11 cellular contexts compared by ENCODE assay signal in the genomic region with DNA sequence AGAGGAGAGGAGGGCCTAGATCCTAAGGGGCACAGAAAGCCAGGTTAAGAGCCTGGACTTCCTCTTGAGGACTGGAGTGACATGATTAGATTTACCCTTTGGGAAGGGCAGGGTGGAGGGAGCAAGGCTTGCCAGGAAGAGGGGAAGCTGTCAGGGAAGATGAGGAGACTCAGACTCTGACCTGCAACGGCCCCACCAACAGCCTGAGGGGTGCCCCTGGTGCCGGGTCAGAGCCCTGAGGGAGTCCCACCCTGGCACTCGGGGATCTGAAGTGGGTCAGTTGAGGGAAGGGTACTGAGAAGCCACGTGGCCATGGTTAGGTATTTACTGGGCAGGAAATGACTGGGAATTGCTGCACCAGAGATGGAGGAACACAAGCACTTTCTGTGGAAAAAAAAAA. TPM values are rescaled to one million over a fixed set of nuclear protein-coding genes. Genes with fewer than 3 reads are reported as not detected.
DNase-seq lines count a peak whose midpoint lies in the region; ATAC-seq and TF ChIP-seq lines count a peak whose summit lies in the region.
"Had no signal": no experiment of that assay in that cellular context is flagged by ENCODE, and none has a peak within 500 bp of the region (broad histone marks: within the 10 kb centered on the region; RNA-seq: fewer than 3 reads in every experiment).

No MANE protein-coding gene starts in this region.

- no peak for DNase-seq in CD8-positive, alpha-beta memory T cell
- DNase-seq in activated CD4-positive, alpha-beta memory T cell treated with anti-CD3 and anti-CD28 coated beads for 36 hours = no peak
- no peak for DNase-seq in prostate gland (ENCODE audit: low spot score)
- DNase-seq in HT-29 (ENCODE audit: low spot score) = no peak
- DNase-seq in HAP-1 (ENCODE audit: low spot score in 2 of 2) = no peak
- DNase-seq: anterior cingulate cortex, GDM1, NCI-H1105 treated with DMSO at 0.1 percent for 48 hours had no signal

- no peaks in the 10 kb centered on the region for H3K9me3 Mint-ChIP-seq in CD8-positive, alpha-beta memory T cell
- no peaks in the 10 kb centered on the region for H3K9me3 Mint-ChIP-seq in activated CD4-positive, alpha-beta memory T cell treated with anti-CD3 and anti-CD28 coated beads for 36 hours

- H3K4me3 Mint-ChIP-seq in CD8-positive, alpha-beta memory T cell = peak overlapping the region in 6 of 7 donors; percentile 60 to 84 (median 74)
- peak overlapping the region; percentile 58 for H3K4me3 Mint-ChIP-seq in activated CD4-positive, alpha-beta memory T cell treated with anti-CD3 and anti-CD28 coated beads for 36 hours

- H3K27me3 ChIP-seq in CD8-positive, alpha-beta memory T cell (ENCODE audit: insufficient read depth, low read length, poor library complexity, severe bottlenecking) = no peaks in the 10 kb centered on the region
- H3K27me3 ChIP-seq in gastroesophageal sphincter = no peaks in the 10 kb centered on the region
- no peaks in the 10 kb centered on the region for H3K27me3 ChIP-seq in prostate gland (replicated peaks; ENCODE audit: insufficient read depth)
- H3K27me3 ChIP-seq in HAP-1 (ENCODE audit: low read depth) = no peaks in the 10 kb centered on the region

- peak overlapping the region; percentile 12 for H3K27ac ChIP-seq in CD8-positive, alpha-beta memory T cell (ENCODE audit: low read depth, low read length)
- H3K27ac ChIP-seq in gastroesophageal sphincter = peak overlapping the region in 3 of 4 donors; percentile 69 to 79 (median 70)
- peak overlapping the region; percentile 59 to 69 for H3K27ac ChIP-seq in prostate gland

- no peak for TF ChIP-seq POLR2A in gastroesophageal sphincter (IDR thresholded peaks at IDR 0.05)
- TF ChIP-seq POLR2A in prostate gland (IDR thresholded peaks at IDR 0.05) = no peak

- WGBS in gastroesophageal sphincter (ENCODE audit: low coverage in 1 of 2), 2 donors = 72 to 83% methylated on average over 1 to 3 of the region's 4 CpGs
- WGBS in prostate gland = 79% methylated on average over 4 of the region's 4 CpGs

- in situ Hi-C loops in HAP-1 (cut with MboI; ENCODE audit: low sequenced_read_pairs) = no loop called here

- ATAC-seq in gastroesophageal sphincter (peak; percentile 17), GM19395 (IDR thresholded peaks at IDR 0.05; ENCODE audit: unreplicated experiment) (no peak), GM19324 (IDR thresholded peaks at IDR 0.05; ENCODE audit: low FRiP score, unreplicated experiment) (no peak)

- H3K9me3 ChIP-seq in CD8-positive, alpha-beta memory T cell (ENCODE audit: low read length) = no peaks in the 10 kb centered on the region
- no peaks in the 10 kb centered on the region for H3K9me3 ChIP-seq in gastroesophageal sphincter
- H3K9me3 ChIP-seq in prostate gland = no peaks in the 10 kb centered on the region
- H3K9me3 ChIP-seq in HAP-1 = no peaks in the 10 kb centered on the region

- no peaks in the 10 kb centered on the region for H3K36me3 ChIP-seq in CD8-positive, alpha-beta memory T cell (ENCODE audit: insufficient read depth, low read length)
- peaks cover 0 to 43% of the 10 kb centered on the region in 2 donors for H3K36me3 ChIP-seq in gastroesophageal sphincter
- no peaks in the 10 kb centered on the region for H3K36me3 ChIP-seq in prostate gland
- no peaks in the 10 kb centered on the region for H3K36me3 ChIP-seq in HAP-1 (replicated peaks)

- no peak for TF ChIP-seq EP300 in gastroesophageal sphincter (IDR thresholded peaks at IDR 0.05)

- H3K4me1 Mint-ChIP-seq in CD8-positive, alpha-beta memory T cell = peaks cover 45 to 58% (median 45%) of the 10 kb centered on the region in 3 donors
- H3K4me1 Mint-ChIP-seq in activated CD4-positive, alpha-beta memory T cell treated with anti-CD3 and anti-CD28 coated beads for 36 hours (ENCODE audit: low read depth) = peaks cover 64% of the 10 kb centered on the region

- intact Hi-C loops in activated CD4-positive, alpha-beta memory T cell treated with anti-CD3 and anti-CD28 coated beads for 36 hours (cut with micrococcal nuclease) = no loop called here
- intact Hi-C loops in prostate gland (cut with DNase I) = no loop called here

- H3K27ac Mint-ChIP-seq in CD8-positive, alpha-beta memory T cell = peak overlapping the region; percentile 83 to 97 (median 94)
- H3K27ac Mint-ChIP-seq in activated CD4-positive, alpha-beta memory T cell treated with anti-CD3 and anti-CD28 coated beads for 36 hours = peak overlapping the region; percentile 96

- peaks cover 0 to 40% (median 13%) of the 10 kb centered on the region in 3 donors for H3K36me3 Mint-ChIP-seq in CD8-positive, alpha-beta memory T cell
- H3K36me3 Mint-ChIP-seq in activated CD4-positive, alpha-beta memory T cell treated with anti-CD3 and anti-CD28 coated beads for 36 hours = peaks cover 43% of the 10 kb centered on the region

- no peak for TF ChIP-seq CTCF in gastroesophageal sphincter (IDR thresholded peaks at IDR 0.05)
- no peak for TF ChIP-seq CTCF in prostate gland (IDR thresholded peaks at IDR 0.05)

- peak overlapping the region; percentile 33 for H3K4me3 ChIP-seq in CD8-positive, alpha-beta memory T cell (ENCODE audit: low read length)
- no peak overlapping the region for H3K4me3 ChIP-seq in gastroesophageal sphincter
- no peak overlapping the region for H3K4me3 ChIP-seq in prostate gland
- no peak overlapping the region for H3K4me3 ChIP-seq in HAP-1

- H3K27me3 Mint-ChIP-seq in CD8-positive, alpha-beta memory T cell = no peaks in the 10 kb centered on the region
- H3K27me3 Mint-ChIP-seq in activated CD4-positive, alpha-beta memory T cell treated with anti-CD3 and anti-CD28 coated beads for 36 hours = no peaks in the 10 kb centered on the region

- H3K4me1 ChIP-seq in CD8-positive, alpha-beta memory T cell (ENCODE audit: insufficient read depth, low read length) = peaks cover 33% of the 10 kb centered on the region
- H3K4me1 ChIP-seq in gastroesophageal sphincter (peaks cover 0 to 63% (median 21%) of the 10 kb centered on the region in 3 donors), prostate gland (replicated peaks) (peaks cover 25% of the 10 kb centered on the region), HAP-1 (no peaks in the 10 kb centered on the region)

- POLR2A ChIA-PET in CD8-positive, alpha-beta memory T cell (lab: Charles Lee) = interaction anchor here (1.2 to 3.0 kb wide), 3 partner anchors 10 to 54 kb away, joined by 4 to 22 read pairs (median 6); no protein-coding TSS in a partner anchor
- POLR2A ChIA-PET in activated CD4-positive, alpha-beta memory T cell treated with anti-CD3 and anti-CD28 coated beads for 36 hours (lab: Charles Lee) = interaction anchor here (0.7 to 3.2 kb wide), 4 partner anchors 10 to 65 kb away, joined by 3 to 26 read pairs (median 7); no protein-coding TSS in a partner anchor

- CTCF ChIA-PET in CD8-positive, alpha-beta memory T cell (lab: Charles Lee) = interaction anchor here (0.9 to 3.0 kb wide), 6 partner anchors 9 to 65 kb away, joined by 3 to 41 read pairs (median 4); a partner anchor contains a TSS
- CTCF ChIA-PET in activated CD4-positive, alpha-beta memory T cell treated with anti-CD3 and anti-CD28 coated beads for 36 hours (lab: Charles Lee) = interaction anchor here (0.9 to 20.3 kb wide), 7 partner anchors 10 to 154 kb away, joined by 3 to 261 read pairs (median 7); no protein-coding TSS in a partner anchor

RNA-seq across cellular contexts. Expression of a gene that starts 9.8 kb away (rescaled TPM):
- total RNA-seq in CD8-positive, alpha-beta memory T cell = 10 to 100 TPM; 78.2 to 88.4 TPM
- 41.5 TPM for polyA plus RNA-seq in CD8-positive, alpha-beta memory T cell
- 100 to 1,000 TPM; 137 to 144 TPM for total RNA-seq in activated CD4-positive, alpha-beta memory T cell treated with anti-CD3 and anti-CD28 coated beads for 36 hours
- total RNA-seq in gastroesophageal sphincter (10 to 100 TPM; 68.3 to 94.7 (median 69.9) TPM), prostate gland (100 to 1,000 TPM; 113 to 146 TPM)
- 71.6 and 77.6 TPM in 2 replicates for total RNA-seq in HT-29 (2014; rRNA removed; shearing (Covaris generic))

Comparison
In these comparisons a context has a peak if more than half of its experiments do, and no peak if none do; other contexts are left out.
1. H3K27ac ChIP-seq: peak in every context shown above with its lines; median percentile 70 in gastroesophageal sphincter; 64 in prostate gland; 12 in CD8-positive, alpha-beta memory T cell.